17 cellular contexts compared by ENCODE assay signal in genomic region chr17:81457917-81458555, GRCh38. TPM values are rescaled to one million over a fixed set of nuclear protein-coding genes. Genes with fewer than 3 reads are reported as not detected.
DNase-seq lines count a peak whose midpoint lies in the region; TF ChIP-seq lines count a peak whose summit lies in the region.
"Had no signal": no experiment of that assay in that cellular context is flagged by ENCODE, and none has a peak within 500 bp of the region (broad histone marks: within the 10 kb centered on the region; RNA-seq: fewer than 3 reads in every experiment).

No MANE protein-coding gene starts in this region.

- POLR2A ChIA-PET in HEK293 (lab: Yijun Ruan, JAX), result interaction anchor here (0.6 to 1.0 kb wide), 6 partner anchors 15 to 528 kb away, joined by 3 to 9 read pairs (median 4); partner anchors contain the start of gene BAHCC1

- TF ChIP-seq CTCF in HEK293 (tag by site-specific recombination; IDR thresholded peaks at IDR 0.05) (no peak), mesothelial cell of epicardium (IDR thresholded peaks at IDR 0.05; ENCODE audit: unreplicated experiment) (no peak)

- H3K36me3 Mint-ChIP-seq in mesothelial cell of epicardium, result peaks cover 1% of the 10 kb centered on the region

- no peaks in the 10 kb centered on the region for H3K9me2 ChIP-seq in GM23248 (ENCODE audit: insufficient read depth)

- H3K4me3 ChIP-seq in BLaER1 (peak overlapping the region; percentile 44; the same call in 1 of the 2 replicates), HEK293 (ENCODE audit: low read depth, low read length) (no peak overlapping the region), GM23248 (no peak overlapping the region)
- H3K4me3 ChIP-seq: GM23338 had no signal

- H3K4me1 ChIP-seq in BLaER1 (peaks cover 92% of the 10 kb centered on the region), HEK293 (ENCODE audit: control insufficient read depth, insufficient read depth, low read length) (no peaks in the 10 kb centered on the region), GM23248 (ENCODE audit: insufficient read depth) (no peaks in the 10 kb centered on the region)

- H3K4me3 Mint-ChIP-seq in mesothelial cell of epicardium, result no peak overlapping the region
- H3K4me3 Mint-ChIP-seq: CD14-positive monocyte, GM23338 had no signal

- in situ Hi-C loops in GM23248 (cut with MboI), result no loop called here

- no peaks in the 10 kb centered on the region for H3K79me2 ChIP-seq in GM23248 (ENCODE audit: insufficient read depth)

- H3F3A ChIP-seq in GM23248 (ENCODE audit: insufficient read depth), result no peaks in the 10 kb centered on the region

- H3K4me2 ChIP-seq in BLaER1 (peak overlapping the region; percentile 84), GM23248 (ENCODE audit: unreplicated experiment) (no peak overlapping the region)

- no peaks in the 10 kb centered on the region for H3K9me3 Mint-ChIP-seq in mesothelial cell of epicardium
- H3K9me3 Mint-ChIP-seq: CD14-positive monocyte, GM23338 had no signal

- DNase-seq in NCI-H345 (lab: John Stamatoyannopoulos, UW) (peak; percentile 46), NCI-H345 treated with DMSO at 0.1 percent for 48 hours (lab: John Stamatoyannopoulos, UW; ENCODE audit: unreplicated experiment) (no peak), NCI-H69 (lab: John Stamatoyannopoulos, UW) (peak; percentile 52), ureter (ENCODE audit: low spot score) (no peak), mesothelial cell of epicardium (ENCODE audit: low spot score in 2 of 2, unreplicated experiment in 2 of 2) (no peak), GM23248 (no peak)
- DNase-seq: COR-L47; DMS79 treated with DMSO at 0.1 percent for 48 hours; NCI-H1930; NCI-H2227 treated with DMSO at 0.1 percent for 48 hours; NK-92 treated with Interleukin-12 subunit alpha and Interleukin-12 subunit beta, amount 100 ng/mL, for 24 hours; SIG-M5; SW 1271 had no signal

- peaks cover 50% of the 10 kb centered on the region for H4K20me1 ChIP-seq in BLaER1
- H4K20me1 ChIP-seq in GM23248 (ENCODE audit: insufficient read depth), result no peaks in the 10 kb centered on the region

- H3K27me3 ChIP-seq in BLaER1 (no peaks in the 10 kb centered on the region), GM23248 (replicated peaks; ENCODE audit: insufficient read depth) (no peaks in the 10 kb centered on the region)

- H3K9me3 ChIP-seq in BLaER1 (no peaks in the 10 kb centered on the region), HEK293 (ENCODE audit: control insufficient read depth, insufficient read depth, low read depth, low read length) (no peaks in the 10 kb centered on the region), GM23248 (ENCODE audit: low read depth) (no peaks in the 10 kb centered on the region)

- H3K27ac Mint-ChIP-seq in mesothelial cell of epicardium, result no peak overlapping the region
- H3K27ac Mint-ChIP-seq: GM23338 had no signal

- H3K36me3 ChIP-seq in BLaER1 (peaks cover 72% of the 10 kb centered on the region), HEK293 (ENCODE audit: control insufficient read depth in 2 of 2, insufficient read depth in 1 of 2, low read length in 2 of 2) (peaks cover 0 to 66% of the 10 kb centered on the region in 2 experiments; a peak in 1 of 3 replicates), GM23248 (ENCODE audit: low read depth) (no peaks in the 10 kb centered on the region)

- CTCF ChIA-PET in HEK293 (lab: Yijun Ruan, JAX), result no interaction called here

- no peak overlapping the region for H2AFZ ChIP-seq in GM23248
- H2AFZ ChIP-seq: GM23338 had no signal

- H3K9ac ChIP-seq in BLaER1, result 0 out of 2 replicates have a peak overlapping the region, but pooled peaks have one; percentile 66
- no peak overlapping the region for H3K9ac ChIP-seq in GM23248

- no peaks in the 10 kb centered on the region for H3K27me3 Mint-ChIP-seq in mesothelial cell of epicardium (ENCODE audit: low read depth)

- WGBS in GM23248 (ENCODE audit: low coverage in 1 of 2, low lambda C conversion rate in 2 of 2, missing lambda C conversion rate in 2 of 2), 2 experiments, result 96 to 97% methylated on average over 21 to 25 of the region's 25 CpGs

- peaks cover 6% of the 10 kb centered on the region for H3K4me1 Mint-ChIP-seq in mesothelial cell of epicardium

- H3K27ac ChIP-seq in BLaER1, result peak overlapping the region; percentile 84
- H3K27ac ChIP-seq in HEK293 (ENCODE audit: extremely low read depth, low read depth, low read length), result no peak overlapping the region
- no peak overlapping the region for H3K27ac ChIP-seq in GM23248

TF ChIP-seq in HEK293, 187 proteins besides CTCF, POLR2A, EP300 and RAD21:
- peak; percentile 69 for TF ChIP-seq HIC1 (tag by site-specific recombination; IDR thresholded peaks at IDR 0.05)
- no peak for TF ChIP-seq ZNF24 (tag by site-specific recombination; IDR thresholded peaks at IDR 0.05)
- peak; percentile 48; the same call in 1 of the 2 replicates for TF ChIP-seq GLIS2 (tag by site-specific recombination; IDR thresholded peaks at IDR 0.05)
- TF ChIP-seq ZXDB (tag by site-specific recombination; IDR thresholded peaks at IDR 0.05), result no peak

RNA-seq across cellular contexts. Expression of gene ACTG1, which starts 54.6 kb away (rescaled TPM):
- total RNA-seq in ureter (3,857 TPM), mesothelial cell of epicardium (4,391 to 4,678 TPM (median 4,589 TPM) in 3 replicates)
- total RNA-seq in GM23248 (2014; rRNA removed; shearing (Covaris generic)), result 8,476 and 9,349 TPM in 2 replicates
- 3,778 and 3,933 TPM in 2 replicates for polyA plus RNA-seq in GM23248 (2016; fragmentation: Nextera tagmentation; extraction: Ambion mirVana)

Comparison
In these comparisons a context has a peak if more than half of its experiments do, and no peak if none do; other contexts are left out.
1. DNase-seq: peak in NCI-H345 (single experiment) and NCI-H69 (single experiment); none in NCI-H345 treated with DMSO at 0.1 percent for 48 hours (single experiment), ureter (single experiment), mesothelial cell of epicardium (0 of 2) and GM23248 (single experiment).